18 cellular contexts compared by ENCODE assay signal in genomic region chr16:81515281-81515680, GRCh38.
A peak's percentile ranks its signal among the peaks of the same experiment; 100 is the strongest.
DNase-seq lines count a peak whose midpoint lies in the region; ATAC-seq and TF ChIP-seq lines count a peak whose summit lies in the region.
"Had no signal": no experiment of that assay in that cellular context is flagged by ENCODE, and none has a peak within 500 bp of the region (broad histone marks: within the 10 kb centered on the region; RNA-seq: fewer than 3 reads in every experiment).

No MANE protein-coding gene starts in this region.

- no peak overlapping the region for H3K4me3 Mint-ChIP-seq in naive B cell
- H3K4me3 Mint-ChIP-seq: activated naive CD4-positive, alpha-beta T cell treated with anti-CD3 and anti-CD28 coated beads, Interleukin-2, amount 50 U/mL, for 24 hours; T-cell had no signal

- no peak overlapping the region for H3K4me3 ChIP-seq in stomach
- H3K4me3 ChIP-seq: gastroesophageal sphincter had no signal

- peak overlapping the region in 1 of 5 donors; percentile 66 for H3K27ac ChIP-seq in stomach
- H3K27ac ChIP-seq: gastroesophageal sphincter, parathyroid adenoma had no signal

- no peaks in the 10 kb centered on the region for H3K27me3 Mint-ChIP-seq in naive B cell
- H3K27me3 Mint-ChIP-seq: activated naive CD4-positive, alpha-beta T cell treated with anti-CD3 and anti-CD28 coated beads, Interleukin-2, amount 50 U/mL, for 24 hours; T-cell had no signal

- intact Hi-C loops in stomach (cut with DNase I; ENCODE audit: low total_unique reads) = no loop called here

- no peaks in the 10 kb centered on the region for H3K9me3 ChIP-seq in stomach
- H3K9me3 ChIP-seq: gastroesophageal sphincter had no signal

- ATAC-seq in naive B cell (ENCODE audit: low read depth in 2 of 2) = no peak
- ATAC-seq in GM18909 (IDR thresholded peaks at IDR 0.05; ENCODE audit: poor library complexity, unreplicated experiment) = no peak
- no peak for ATAC-seq in HG03095 (IDR thresholded peaks at IDR 0.05; ENCODE audit: unreplicated experiment)
- ATAC-seq: activated CD4-positive, CD25-positive, alpha-beta regulatory T cell treated with anti-CD3 and anti-CD28 coated beads, Interleukin-2, amount 50 U/mL, for 24 hours; gastroesophageal sphincter; PC-3; T-cell had no signal

- peaks cover 23 to 51% (median 34%) of the 10 kb centered on the region in 4 donors for H3K4me1 ChIP-seq in stomach
- H3K4me1 ChIP-seq: parathyroid adenoma had no signal

- peak overlapping the region in 4 of 6 donors; percentile 47 to 80 (median 72) for H3K27ac Mint-ChIP-seq in naive B cell
- H3K27ac Mint-ChIP-seq: activated naive CD4-positive, alpha-beta T cell treated with anti-CD3 and anti-CD28 coated beads, Interleukin-2, amount 50 U/mL, for 24 hours had no signal

- peaks cover 0 to 6% (median 2%) of the 10 kb centered on the region in 4 donors for H3K36me3 ChIP-seq in stomach
- H3K36me3 ChIP-seq: gastroesophageal sphincter had no signal

- no peaks in the 10 kb centered on the region for H3K36me3 Mint-ChIP-seq in naive B cell

- H3K4me1 Mint-ChIP-seq in naive B cell = peaks cover 37 to 65% (median 50%) of the 10 kb centered on the region in 3 donors

- peak; percentile 23 for DNase-seq in COR-L47 (lab: John Stamatoyannopoulos, UW)
- DNase-seq in NCI-H1417 treated with DMSO at 0.1 percent for 48 hours (lab: John Stamatoyannopoulos, UW) = peak; percentile 57
- DNase-seq in SHP77 (lab: John Stamatoyannopoulos, UW) = peak; percentile 44 to 63
- DNase-seq in naive B cell = no peak
- DNase-seq in stomach = no peak
- DNase-seq in occipital lobe (lab: John Stamatoyannopoulos, UW) = no peak
- DNase-seq: activated CD8-positive, alpha-beta memory T cell treated with anti-CD3 and anti-CD28 coated beads, Interleukin-2, amount 50 U/mL, for 4 hours; caudate nucleus; NCI-H446; PC-3; substantia nigra; T-cell had no signal

- no peaks in the 10 kb centered on the region for H3K9me3 Mint-ChIP-seq in naive B cell
- H3K9me3 Mint-ChIP-seq: activated naive CD4-positive, alpha-beta T cell treated with anti-CD3 and anti-CD28 coated beads, Interleukin-2, amount 50 U/mL, for 24 hours; T-cell had no signal

- no peak for TF ChIP-seq CTCF in stomach (IDR thresholded peaks at IDR 0.05)

- 85 to 95% (median 91%) methylated on average over 11 of the region's 11 CpGs for WGBS in stomach, 5 donors

- TF ChIP-seq EP300 in stomach (IDR thresholded peaks at IDR 0.05) = no peak

- TF ChIP-seq POLR2A in stomach (IDR thresholded peaks at IDR 0.05) = no peak

- H3K27me3 ChIP-seq in stomach = no peaks in the 10 kb centered on the region
- H3K27me3 ChIP-seq: gastroesophageal sphincter had no signal

Comparison
In these comparisons a context has a peak if more than half of its experiments do, and no peak if none do; other contexts are left out.
1. DNase-seq: peak in COR-L47 (single experiment), NCI-H1417 treated with DMSO at 0.1 percent for 48 hours (single experiment) and SHP77 (2 of 2); none in naive B cell (single experiment), stomach (single experiment) and occipital lobe (single experiment).